Comparison of ENCODE assay signal across 1 cellular context in the genomic region with DNA sequence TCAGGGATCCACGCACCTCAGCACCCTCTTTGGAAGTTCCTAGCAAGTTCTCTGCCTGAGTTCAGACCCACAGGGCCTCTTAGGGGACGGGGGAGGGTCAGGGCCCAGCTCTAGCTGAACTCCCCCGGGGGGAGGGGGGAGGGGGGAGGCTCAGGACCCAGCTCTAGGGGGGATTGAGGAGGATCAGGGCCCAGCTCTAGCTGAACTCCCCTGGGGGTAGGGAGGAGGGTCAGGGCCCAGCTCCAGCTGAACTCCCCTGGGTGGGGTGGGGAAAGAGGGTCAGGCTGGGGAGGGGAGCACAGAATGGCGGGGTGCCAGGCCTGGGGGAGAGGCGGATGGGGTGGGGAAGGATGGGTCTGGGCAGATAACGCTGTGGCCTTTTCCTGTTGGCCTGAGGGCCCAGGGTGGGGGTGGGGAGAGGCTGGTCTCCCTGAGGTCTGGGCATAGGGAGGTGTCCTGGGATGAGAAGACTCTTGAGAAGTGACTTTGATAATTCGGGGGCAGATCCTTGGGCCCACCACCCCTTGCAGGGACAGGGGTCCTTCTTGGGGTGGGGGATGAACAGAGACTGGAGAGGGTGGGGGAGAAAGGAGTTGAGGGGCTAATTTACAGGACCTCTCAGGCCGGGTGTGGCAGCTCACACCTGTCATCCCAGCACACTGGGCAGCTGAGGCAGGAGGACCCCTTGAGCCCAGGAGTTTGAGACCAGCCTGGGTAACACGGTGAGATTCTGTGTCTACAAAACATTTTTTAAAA.
TF ChIP-seq lines count a peak whose summit lies in the region.

No MANE protein-coding gene starts in this region.

TF ChIP-seq in K562, 482 proteins besides CTCF, POLR2A, EP300 and RAD21 (continued from another document and continues in another):
- TF ChIP-seq HNRNPK (IDR thresholded peaks at IDR 0.05; ENCODE audit: low read depth, low read length, poor library complexity, severe bottlenecking) (no peak), ZNF184 (CRISPR knock-in tag; IDR thresholded peaks at IDR 0.05) (no peak), PHB (CRISPR knock-in tag; IDR thresholded peaks at IDR 0.05) (no peak), DMBX1 (CRISPR knock-in tag; IDR thresholded peaks at IDR 0.05; ENCODE audit: borderline replicate concordance) (no peak), KLF1 (tag; IDR thresholded peaks at IDR 0.05) (no peak), PYGO2 (tag; IDR thresholded peaks at IDR 0.05) (no peak), MEIS2 (IDR thresholded peaks at IDR 0.05; ENCODE audit: partially characterized antibody) (no peak), CHCHD3 (CRISPR knock-in tag; IDR thresholded peaks at IDR 0.05) (no peak), ZNF253 (CRISPR knock-in tag; conservative IDR thresholded peaks at IDR 0.05) (no peak), CHD4 (IDR thresholded peaks at IDR 0.05; ENCODE audit: insufficient read depth, insufficient replicate concordance, low read depth, low read length, poor library complexity, severe bottlenecking) (no peak), ARID2 (IDR thresholded peaks at IDR 0.05) (no peak), UBTF (IDR thresholded peaks at IDR 0.05; ENCODE audit: borderline replicate concordance in 1 of 2, low read depth in 2 of 2, low read length in 2 of 2) (no peak), HIVEP1 (CRISPR knock-in tag; IDR thresholded peaks at IDR 0.05) (no peak), SMAD2 (IDR thresholded peaks at IDR 0.05; ENCODE audit: low read depth, low read length) (no peak), RBM15 (IDR thresholded peaks at IDR 0.05; ENCODE audit: insufficient read depth, low read length) (no peak), ETS2 (tag; IDR thresholded peaks at IDR 0.05; ENCODE audit: borderline replicate concordance, poor library complexity, severe bottlenecking) (no peak), ZNF354B (CRISPR knock-in tag; IDR thresholded peaks at IDR 0.05) (no peak), ETV1 (tag; conservative IDR thresholded peaks at IDR 0.05; ENCODE audit: low read depth) (peak; percentile 86), HDAC6 (IDR thresholded peaks at IDR 0.05; ENCODE audit: low read depth, low read length) (no peak), GABPB2 (CRISPR knock-in tag; conservative IDR thresholded peaks at IDR 0.05) (no peak), RFX7 (CRISPR knock-in tag; IDR thresholded peaks at IDR 0.05) (no peak), ZNF445 (CRISPR knock-in tag; IDR thresholded peaks at IDR 0.05; ENCODE audit: low read depth) (no peak), ZNF449 (CRISPR knock-in tag; IDR thresholded peaks at IDR 0.05) (no peak), ZNF717 (CRISPR knock-in tag; IDR thresholded peaks at IDR 0.05) (no peak), HMG20A (CRISPR knock-in tag; conservative IDR thresholded peaks at IDR 0.05) (no peak), NFIC (IDR thresholded peaks at IDR 0.05) (peak; percentile 96), SP2 (IDR thresholded peaks at IDR 0.05; ENCODE audit: extremely low read depth, low read depth, low read length, poor library complexity, severe bottlenecking) (no peak), HMBOX1 (IDR thresholded peaks at IDR 0.05) (no peak), RBM22 (IDR thresholded peaks at IDR 0.05; ENCODE audit: low read depth, low read length, poor library complexity, severe bottlenecking) (no peak), PHB2 (IDR thresholded peaks at IDR 0.05; ENCODE audit: low read depth) (no peak), ARNT (IDR thresholded peaks at IDR 0.05) (no peak), SMARCB1 (IDR thresholded peaks at IDR 0.05; ENCODE audit: insufficient read length, low read depth) (no peak), ZNF175 (CRISPR knock-in tag; IDR thresholded peaks at IDR 0.05; ENCODE audit: low read depth) (no peak), ATF1 (CRISPR knock-in tag; IDR thresholded peaks at IDR 0.05) (no peak), ATF1 (tag; IDR thresholded peaks at IDR 0.05) (no peak), CTBP1 (IDR thresholded peaks at IDR 0.05; ENCODE audit: borderline replicate concordance) (no peak), TBP (optimal IDR thresholded peaks at IDR 0.05; ENCODE audit: low read depth, low read length) (peak; percentile 40), EWSR1 (IDR thresholded peaks at IDR 0.05; ENCODE audit: borderline replicate concordance, low read depth, partially characterized antibody) (no peak), HBP1 (CRISPR knock-in tag; IDR thresholded peaks at IDR 0.05) (no peak), ZNF696 (CRISPR knock-in tag; conservative IDR thresholded peaks at IDR 0.05) (no peak), NR2F6 (CRISPR knock-in tag; IDR thresholded peaks at IDR 0.05) (no peak), ZNF165 (CRISPR knock-in tag; IDR thresholded peaks at IDR 0.05; ENCODE audit: borderline replicate concordance) (no peak)
- TF ChIP-seq, protein P1, sequence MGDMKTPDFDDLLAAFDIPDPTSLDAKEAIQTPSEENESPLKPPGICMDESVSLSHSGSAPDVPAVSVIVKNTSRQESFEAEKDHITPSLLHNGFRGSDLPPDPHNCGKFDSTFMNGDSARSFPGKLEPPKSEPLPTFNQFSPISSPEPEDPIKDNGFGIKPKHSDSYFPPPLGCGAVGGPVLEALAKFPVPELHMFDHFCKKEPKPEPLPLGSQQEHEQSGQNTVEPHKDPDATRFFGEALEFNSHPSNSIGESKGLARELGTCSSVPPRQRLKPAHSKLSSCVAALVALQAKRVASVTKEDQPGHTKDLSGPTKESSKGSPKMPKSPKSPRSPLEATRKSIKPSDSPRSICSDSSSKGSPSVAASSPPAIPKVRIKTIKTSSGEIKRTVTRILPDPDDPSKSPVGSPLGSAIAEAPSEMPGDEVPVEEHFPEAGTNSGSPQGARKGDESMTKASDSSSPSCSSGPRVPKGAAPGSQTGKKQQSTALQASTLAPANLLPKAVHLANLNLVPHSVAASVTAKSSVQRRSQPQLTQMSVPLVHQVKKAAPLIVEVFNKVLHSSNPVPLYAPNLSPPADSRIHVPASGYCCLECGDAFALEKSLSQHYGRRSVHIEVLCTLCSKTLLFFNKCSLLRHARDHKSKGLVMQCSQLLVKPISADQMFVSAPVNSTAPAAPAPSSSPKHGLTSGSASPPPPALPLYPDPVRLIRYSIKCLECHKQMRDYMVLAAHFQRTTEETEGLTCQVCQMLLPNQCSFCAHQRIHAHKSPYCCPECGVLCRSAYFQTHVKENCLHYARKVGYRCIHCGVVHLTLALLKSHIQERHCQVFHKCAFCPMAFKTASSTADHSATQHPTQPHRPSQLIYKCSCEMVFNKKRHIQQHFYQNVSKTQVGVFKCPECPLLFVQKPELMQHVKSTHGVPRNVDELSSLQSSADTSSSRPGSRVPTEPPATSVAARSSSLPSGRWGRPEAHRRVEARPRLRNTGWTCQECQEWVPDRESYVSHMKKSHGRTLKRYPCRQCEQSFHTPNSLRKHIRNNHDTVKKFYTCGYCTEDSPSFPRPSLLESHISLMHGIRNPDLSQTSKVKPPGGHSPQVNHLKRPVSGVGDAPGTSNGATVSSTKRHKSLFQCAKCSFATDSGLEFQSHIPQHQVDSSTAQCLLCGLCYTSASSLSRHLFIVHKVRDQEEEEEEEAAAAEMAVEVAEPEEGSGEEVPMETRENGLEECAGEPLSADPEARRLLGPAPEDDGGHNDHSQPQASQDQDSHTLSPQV (IDR thresholded peaks at IDR 0.05) = no peak; the same call in 1 of the 2 replicates
- TF ChIP-seq, protein P2, sequence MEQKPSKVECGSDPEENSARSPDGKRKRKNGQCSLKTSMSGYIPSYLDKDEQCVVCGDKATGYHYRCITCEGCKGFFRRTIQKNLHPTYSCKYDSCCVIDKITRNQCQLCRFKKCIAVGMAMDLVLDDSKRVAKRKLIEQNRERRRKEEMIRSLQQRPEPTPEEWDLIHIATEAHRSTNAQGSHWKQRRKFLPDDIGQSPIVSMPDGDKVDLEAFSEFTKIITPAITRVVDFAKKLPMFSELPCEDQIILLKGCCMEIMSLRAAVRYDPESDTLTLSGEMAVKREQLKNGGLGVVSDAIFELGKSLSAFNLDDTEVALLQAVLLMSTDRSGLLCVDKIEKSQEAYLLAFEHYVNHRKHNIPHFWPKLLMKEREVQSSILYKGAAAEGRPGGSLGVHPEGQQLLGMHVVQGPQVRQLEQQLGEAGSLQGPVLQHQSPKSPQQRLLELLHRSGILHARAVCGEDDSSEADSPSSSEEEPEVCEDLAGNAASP (IDR thresholded peaks at IDR 0.05) = no peak
- TF ChIP-seq, protein P3, sequence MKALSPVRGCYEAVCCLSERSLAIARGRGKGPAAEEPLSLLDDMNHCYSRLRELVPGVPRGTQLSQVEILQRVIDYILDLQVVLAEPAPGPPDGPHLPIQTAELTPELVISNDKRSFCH (CRISPR knock-in tag; IDR thresholded peaks at IDR 0.05) = no peak
- TF ChIP-seq, protein P3 (tag; IDR thresholded peaks at IDR 0.05) = no peak
- TF ChIP-seq, protein P4, sequence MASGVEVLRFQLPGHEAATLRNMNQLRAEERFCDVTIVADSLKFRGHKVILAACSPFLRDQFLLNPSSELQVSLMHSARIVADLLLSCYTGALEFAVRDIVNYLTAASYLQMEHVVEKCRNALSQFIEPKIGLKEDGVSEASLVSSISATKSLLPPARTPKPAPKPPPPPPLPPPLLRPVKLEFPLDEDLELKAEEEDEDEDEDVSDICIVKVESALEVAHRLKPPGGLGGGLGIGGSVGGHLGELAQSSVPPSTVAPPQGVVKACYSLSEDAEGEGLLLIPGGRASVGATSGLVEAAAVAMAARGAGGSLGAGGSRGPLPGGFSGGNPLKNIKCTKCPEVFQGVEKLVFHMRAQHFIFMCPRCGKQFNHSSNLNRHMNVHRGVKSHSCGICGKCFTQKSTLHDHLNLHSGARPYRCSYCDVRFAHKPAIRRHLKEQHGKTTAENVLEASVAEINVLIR (CRISPR knock-in tag; IDR thresholded peaks at IDR 0.05) = no peak
- TF ChIP-seq, protein P5, sequence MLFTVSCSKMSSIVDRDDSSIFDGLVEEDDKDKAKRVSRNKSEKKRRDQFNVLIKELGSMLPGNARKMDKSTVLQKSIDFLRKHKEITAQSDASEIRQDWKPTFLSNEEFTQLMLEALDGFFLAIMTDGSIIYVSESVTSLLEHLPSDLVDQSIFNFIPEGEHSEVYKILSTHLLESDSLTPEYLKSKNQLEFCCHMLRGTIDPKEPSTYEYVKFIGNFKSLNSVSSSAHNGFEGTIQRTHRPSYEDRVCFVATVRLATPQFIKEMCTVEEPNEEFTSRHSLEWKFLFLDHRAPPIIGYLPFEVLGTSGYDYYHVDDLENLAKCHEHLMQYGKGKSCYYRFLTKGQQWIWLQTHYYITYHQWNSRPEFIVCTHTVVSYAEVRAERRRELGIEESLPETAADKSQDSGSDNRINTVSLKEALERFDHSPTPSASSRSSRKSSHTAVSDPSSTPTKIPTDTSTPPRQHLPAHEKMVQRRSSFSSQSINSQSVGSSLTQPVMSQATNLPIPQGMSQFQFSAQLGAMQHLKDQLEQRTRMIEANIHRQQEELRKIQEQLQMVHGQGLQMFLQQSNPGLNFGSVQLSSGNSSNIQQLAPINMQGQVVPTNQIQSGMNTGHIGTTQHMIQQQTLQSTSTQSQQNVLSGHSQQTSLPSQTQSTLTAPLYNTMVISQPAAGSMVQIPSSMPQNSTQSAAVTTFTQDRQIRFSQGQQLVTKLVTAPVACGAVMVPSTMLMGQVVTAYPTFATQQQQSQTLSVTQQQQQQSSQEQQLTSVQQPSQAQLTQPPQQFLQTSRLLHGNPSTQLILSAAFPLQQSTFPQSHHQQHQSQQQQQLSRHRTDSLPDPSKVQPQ (CRISPR knock-in tag; IDR thresholded peaks at IDR 0.05; ENCODE audit: borderline replicate concordance) = no peak
